23 cellular contexts compared by ENCODE assay signal in the genomic region with DNA sequence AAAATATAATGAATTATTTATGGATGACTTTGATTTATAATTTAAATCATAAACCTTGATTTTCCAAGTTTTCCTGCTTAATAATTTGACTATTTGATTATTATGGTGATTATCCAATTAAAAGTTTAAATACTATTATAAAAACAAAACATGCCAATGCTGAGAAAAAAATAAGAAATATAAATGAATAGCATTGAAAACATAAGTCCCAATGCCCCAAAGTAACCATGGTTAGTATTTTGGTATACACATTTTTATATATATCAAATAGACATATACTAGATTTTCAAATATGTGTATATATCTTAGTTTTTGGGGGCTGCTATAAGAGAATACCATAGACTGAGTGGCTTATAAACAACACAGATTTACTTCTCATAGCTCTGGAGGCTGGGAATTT.
DNase-seq lines count a peak whose midpoint lies in the region; ATAC-seq, FAIRE-seq and TF ChIP-seq lines count a peak whose summit lies in the region.
"Had no signal": no experiment of that assay in that cellular context is flagged by ENCODE, and none has a peak within 500 bp of the region (broad histone marks: within the 10 kb centered on the region; RNA-seq: fewer than 3 reads in every experiment).

No MANE protein-coding gene starts in this region.

- no peaks in the 10 kb centered on the region for H3K27me3 Mint-ChIP-seq in activated CD8-positive, alpha-beta T cell treated with anti-CD3 and anti-CD28 coated beads, Interleukin-2, amount 10 ng/mL, durations not matched to agents 7 days and 5 days (ENCODE audit: low read depth)
- H3K27me3 Mint-ChIP-seq: B cell; CD4-positive, alpha-beta T cell had no signal

- intact Hi-C loops in pancreas (cut with DNase I): no loop called here

- no peaks in the 10 kb centered on the region for H3K36me3 Mint-ChIP-seq in activated CD8-positive, alpha-beta T cell treated with anti-CD3 and anti-CD28 coated beads, Interleukin-2, amount 10 ng/mL, durations not matched to agents 7 days and 5 days (ENCODE audit: low read depth)
- H3K36me3 Mint-ChIP-seq: CD8-positive, alpha-beta T cell had no signal

- no peaks in the 10 kb centered on the region for H3K27me3 ChIP-seq in pancreas
- H3K27me3 ChIP-seq: BLaER1 treated with 17β-estradiol and CSF1 and Interleukin-3, amounts not matched to agents 10 nM and 100 nM had no signal

- H3K9me3 Mint-ChIP-seq in activated CD8-positive, alpha-beta T cell treated with anti-CD3 and anti-CD28 coated beads, Interleukin-2, amount 10 ng/mL, durations not matched to agents 7 days and 5 days (ENCODE audit: insufficient read depth): no peaks in the 10 kb centered on the region

- no peak for DNase-seq in pancreas
- no peak for DNase-seq in activated T-cell treated with anti-CD3 and anti-CD28 coated beads, Interleukin-2, amount 50 U/mL, for 48 hours
- no peak for DNase-seq in activated CD8-positive, alpha-beta T cell treated with anti-CD3 and anti-CD28 coated beads, Interleukin-2, amount 10 ng/mL, durations not matched to agents 7 days and 5 days
- DNase-seq: AML-193; Caco-2; Calu3; CD4-positive, alpha-beta T cell; CD8-positive, alpha-beta T cell; DMS79 treated with DMSO at 0.1 percent for 48 hours; GDM1 had no signal

- no peak overlapping the region for H3K4me3 Mint-ChIP-seq in activated CD8-positive, alpha-beta T cell treated with anti-CD3 and anti-CD28 coated beads, Interleukin-2, amount 10 ng/mL, durations not matched to agents 7 days and 5 days
- H3K4me3 Mint-ChIP-seq: B cell; CD4-positive, alpha-beta T cell; CD8-positive, alpha-beta T cell had no signal

- H3K4me3 ChIP-seq in pancreas: no peak overlapping the region
- H3K4me3 ChIP-seq: A549; BLaER1 treated with 17β-estradiol and CSF1 and Interleukin-3, amounts not matched to agents 10 nM and 100 nM; GM12878 had no signal

- H3K9me3 ChIP-seq in pancreas: no peaks in the 10 kb centered on the region
- H3K9me3 ChIP-seq: A549; BLaER1 treated with 17β-estradiol and CSF1 and Interleukin-3, amounts not matched to agents 10 nM and 100 nM; Caco-2 had no signal

- no peak for ATAC-seq in pancreas
- no peak for ATAC-seq in HG03095 (IDR thresholded peaks at IDR 0.05; ENCODE audit: unreplicated experiment)
- ATAC-seq in activated CD8-positive, alpha-beta T cell treated with anti-CD3 and anti-CD28 coated beads, Interleukin-2, amount 10 ng/mL, durations not matched to agents 7 days and 5 days: no peak
- ATAC-seq: A549; CD8-positive, alpha-beta T cell; GM12878 had no signal

- peak; percentile 15 for FAIRE-seq in G401.6 (lab: Jason Lieb, UNC)
- FAIRE-seq in endometrium (lab: Jason Lieb, UNC): peak; percentile 67
- peak; percentile 49 for FAIRE-seq in islet of Langerhans (lab: Jason Lieb, UNC)
- FAIRE-seq in pancreas (lab: Jason Lieb, UNC): peak; percentile 54
- FAIRE-seq: A549, D721Med, GM12878, GM12892, GM18507 had no signal

- H3K4me1 Mint-ChIP-seq in activated CD8-positive, alpha-beta T cell treated with anti-CD3 and anti-CD28 coated beads, Interleukin-2, amount 10 ng/mL, durations not matched to agents 7 days and 5 days (ENCODE audit: low read depth): no peaks in the 10 kb centered on the region
- H3K4me1 Mint-ChIP-seq: B cell had no signal

- CTCF ChIA-PET in activated CD8-positive, alpha-beta T cell treated with anti-CD3 and anti-CD28 coated beads, Interleukin-2, amount 10 ng/mL, durations not matched to agents 7 days and 5 days (lab: Charles Lee): no interaction called here

- H3K27ac Mint-ChIP-seq in activated CD8-positive, alpha-beta T cell treated with anti-CD3 and anti-CD28 coated beads, Interleukin-2, amount 10 ng/mL, durations not matched to agents 7 days and 5 days: no peak overlapping the region
- H3K27ac Mint-ChIP-seq: B cell; CD4-positive, alpha-beta T cell; CD8-positive, alpha-beta T cell had no signal

- H3K36me3 ChIP-seq in pancreas: no peaks in the 10 kb centered on the region
- H3K36me3 ChIP-seq: BLaER1 treated with 17β-estradiol and CSF1 and Interleukin-3, amounts not matched to agents 10 nM and 100 nM had no signal

- POLR2A ChIA-PET in activated CD8-positive, alpha-beta T cell treated with anti-CD3 and anti-CD28 coated beads, Interleukin-2, amount 10 ng/mL, durations not matched to agents 7 days and 5 days (lab: Charles Lee): no interaction called here

- no peak for TF ChIP-seq CTCF in pancreas (IDR thresholded peaks at IDR 0.05)

- no peaks in the 10 kb centered on the region for H3K4me1 ChIP-seq in pancreas
- H3K4me1 ChIP-seq: A549; BLaER1 treated with 17β-estradiol and CSF1 and Interleukin-3, amounts not matched to agents 10 nM and 100 nM; Caco-2 had no signal

- no peak overlapping the region for H3K27ac ChIP-seq in pancreas
- H3K27ac ChIP-seq: 22Rv1; A549; BLaER1 treated with 17β-estradiol and CSF1 and Interleukin-3, amounts not matched to agents 10 nM and 100 nM; C4-2B had no signal
